In the genomic region with DNA sequence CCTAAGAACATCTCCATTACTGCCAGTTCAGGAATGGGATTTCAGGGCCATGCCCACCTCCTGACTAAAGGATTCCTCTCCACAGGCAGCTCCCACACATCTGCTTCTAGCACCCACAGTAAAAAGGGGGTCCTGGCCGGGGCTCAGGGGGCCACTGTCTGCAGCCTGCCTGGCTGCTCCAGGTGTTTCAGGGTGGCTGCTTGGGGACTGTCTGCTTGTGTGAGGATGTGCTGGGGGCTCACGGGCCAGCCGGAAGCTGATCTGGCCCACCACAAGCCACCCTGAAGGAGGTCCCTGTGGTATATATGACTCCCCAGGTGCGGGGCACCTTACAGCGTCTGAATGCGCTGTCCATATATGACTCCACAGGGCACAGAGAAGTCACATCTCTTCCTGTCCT, we compare ENCODE assay signal across 27 cellular contexts.
"Had no signal": no experiment of that assay in that cellular context is flagged by ENCODE, and none has a peak within 500 bp of the region (broad histone marks: within the 10 kb centered on the region; RNA-seq: fewer than 3 reads in every experiment).

No MANE protein-coding gene starts in this region.

- H3K36me3 Mint-ChIP-seq: activated naive CD4-positive, alpha-beta T cell treated with anti-CD3 and anti-CD28 coated beads, Interleukin-2, amount 50 U/mL, for 72 hours; T-cell had no signal

- H3K27ac ChIP-seq: RWPE1 had no signal

- DNase-seq: activated B cell treated with CpG ODN at 0.5 μM for 24 hours; activated CD4-positive, alpha-beta T cell treated with anti-CD3 and anti-CD28 coated beads for 1 hour; activated CD4-positive, alpha-beta T cell treated with anti-CD3 and anti-CD28 coated beads, Interleukin-2, amount 10 ng/mL, durations not matched to agents 24 days and 14 days; activated CD4-positive, alpha-beta T cell treated with anti-CD3 and anti-CD28 coated beads, Interleukin-2, amount 50 U/mL, for 48 hours; activated CD8-positive, alpha-beta memory T cell treated with anti-CD3 and anti-CD28 coated beads for 24 hours; activated effector memory CD4-positive, alpha-beta T cell treated with anti-CD3 and anti-CD28 coated beads, Interleukin-2, amount 50 U/mL, for 16 hours; activated naive CD4-positive, alpha-beta T cell treated with Interleukin-2 at 50 U/mL for 16 hours; activated T-cell treated with anti-CD3 and anti-CD28 coated beads, Interleukin-2, amount 50 U/mL, for 4 hours; anterior cingulate cortex; IMR-90; Kasumi-1; KBM-7; NCI-H1105 treated with DMSO at 0.1 percent for 48 hours; NCI-H1436 treated with DMSO at 0.1 percent for 48 hours; NCI-H187; NCI-H2081; NCI-H510A treated with DMSO at 0.1 percent for 48 hours; NCI-H69; NK-92 treated with Interleukin-12 subunit alpha and Interleukin-12 subunit beta, amount 100 ng/mL, for 24 hours; OCI-M1; SHP77 treated with DMSO at 0.1 percent for 48 hours; T-helper 2 cell; T1000 had no signal

- ATAC-seq: activated naive CD4-positive, alpha-beta T cell treated with anti-CD3 and anti-CD28 coated beads, Interleukin-2, amount 50 U/mL, for 72 hours; activated T-cell treated with anti-CD3 and anti-CD28 coated beads, Interleukin-2, amount 50 U/mL, for 4 hours; Panc1; T-cell had no signal

- H3K27ac Mint-ChIP-seq: activated B cell treated with CpG ODN at 0.5 μM for 24 hours; activated CD4-positive, alpha-beta T cell treated with anti-CD3 and anti-CD28 coated beads, Interleukin-2, amount 10 ng/mL, durations not matched to agents 24 days and 14 days; activated naive CD4-positive, alpha-beta T cell treated with anti-CD3 and anti-CD28 coated beads, Interleukin-2, amount 50 U/mL, for 72 hours; T-cell had no signal

- H3K4me1 Mint-ChIP-seq: activated B cell treated with CpG ODN at 0.5 μM for 24 hours; activated CD4-positive, alpha-beta T cell treated with anti-CD3 and anti-CD28 coated beads, Interleukin-2, amount 10 ng/mL, durations not matched to agents 24 days and 14 days had no signal

- H3K4me3 Mint-ChIP-seq: activated B cell treated with CpG ODN at 0.5 μM for 24 hours; activated CD4-positive, alpha-beta T cell treated with anti-CD3 and anti-CD28 coated beads, Interleukin-2, amount 10 ng/mL, durations not matched to agents 24 days and 14 days; activated T-cell treated with anti-CD3 and anti-CD28 coated beads, Interleukin-2, amount 50 U/mL, for 4 hours; T-cell had no signal

- H3K9me3 Mint-ChIP-seq: activated B cell treated with CpG ODN at 0.5 μM for 24 hours; activated CD4-positive, alpha-beta T cell treated with anti-CD3 and anti-CD28 coated beads, Interleukin-2, amount 10 ng/mL, durations not matched to agents 24 days and 14 days; activated naive CD4-positive, alpha-beta T cell treated with anti-CD3 and anti-CD28 coated beads, Interleukin-2, amount 50 U/mL, for 72 hours; activated T-cell treated with anti-CD3 and anti-CD28 coated beads, Interleukin-2, amount 50 U/mL, for 4 hours; T-cell had no signal
